1 cellular context compared by ENCODE assay signal in the genomic region with DNA sequence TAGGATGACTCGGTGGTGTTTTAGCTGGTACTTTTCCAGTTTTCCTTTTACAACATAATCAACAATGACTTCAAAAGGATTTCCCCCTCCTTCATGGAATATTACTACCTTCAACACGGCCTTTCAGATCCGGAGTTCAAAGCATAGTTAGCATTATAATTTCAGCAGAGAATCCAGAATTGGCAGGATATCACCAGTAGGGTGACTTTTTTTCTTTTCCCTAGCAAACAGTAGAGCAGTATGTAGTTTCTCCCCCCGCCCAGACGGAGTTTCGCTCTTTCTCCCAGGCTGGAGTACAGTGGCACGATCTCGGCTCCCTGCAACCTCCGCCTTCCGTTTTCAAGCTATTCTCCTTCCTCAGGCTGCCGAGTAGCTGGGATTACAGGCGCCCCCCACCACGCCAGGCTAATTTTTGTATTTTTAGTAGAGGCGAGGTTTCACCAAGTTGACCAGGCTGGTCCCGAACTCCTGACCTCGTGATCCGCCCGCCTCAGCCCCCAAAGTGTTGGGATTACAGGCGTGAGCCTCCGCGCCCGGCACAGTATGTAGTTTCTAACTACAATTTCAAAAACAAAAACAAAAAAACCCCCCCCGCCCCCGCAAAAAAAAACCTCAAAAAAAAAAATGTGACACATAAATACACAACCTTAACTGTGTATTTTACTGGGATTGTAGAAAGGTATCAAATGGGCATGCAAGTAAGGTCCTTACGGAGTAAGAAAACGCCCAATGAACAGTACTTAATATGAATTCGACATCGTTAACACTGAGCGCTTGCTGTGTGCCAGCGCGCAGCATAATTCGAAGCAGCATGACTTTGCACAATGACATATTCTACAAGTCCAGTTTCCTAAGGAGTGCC.
TF ChIP-seq lines count a peak whose summit lies in the region.

No MANE protein-coding gene starts in this region.

TF ChIP-seq in HepG2, 621 proteins besides CTCF, POLR2A, EP300 and RAD21 (continued from another document and continues in another):
- TF ChIP-seq, protein P1, sequence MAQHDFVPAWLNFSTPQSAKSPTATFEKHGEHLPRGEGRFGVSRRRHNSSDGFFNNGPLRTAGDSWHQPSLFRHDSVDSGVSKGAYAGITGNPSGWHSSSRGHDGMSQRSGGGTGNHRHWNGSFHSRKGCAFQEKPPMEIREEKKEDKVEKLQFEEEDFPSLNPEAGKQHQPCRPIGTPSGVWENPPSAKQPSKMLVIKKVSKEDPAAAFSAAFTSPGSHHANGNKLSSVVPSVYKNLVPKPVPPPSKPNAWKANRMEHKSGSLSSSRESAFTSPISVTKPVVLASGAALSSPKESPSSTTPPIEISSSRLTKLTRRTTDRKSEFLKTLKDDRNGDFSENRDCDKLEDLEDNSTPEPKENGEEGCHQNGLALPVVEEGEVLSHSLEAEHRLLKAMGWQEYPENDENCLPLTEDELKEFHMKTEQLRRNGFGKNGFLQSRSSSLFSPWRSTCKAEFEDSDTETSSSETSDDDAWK (CRISPR knock-in tag; IDR thresholded peaks at IDR 0.05), result no peak
- TF ChIP-seq MYNN (CRISPR knock-in tag; IDR thresholded peaks at IDR 0.05; ENCODE audit: low read depth) (no peak), MATR3 (CRISPR knock-in tag; IDR thresholded peaks at IDR 0.05) (no peak), MAF1 (CRISPR knock-in tag; IDR thresholded peaks at IDR 0.05; ENCODE audit: borderline replicate concordance) (0 out of 2 replicates have a peak, but pooled peaks have one; percentile 23), ZNF121 (CRISPR knock-in tag; IDR thresholded peaks at IDR 0.05) (no peak), TEAD2 (CRISPR knock-in tag; IDR thresholded peaks at IDR 0.05) (no peak), SIX4 (CRISPR knock-in tag; IDR thresholded peaks at IDR 0.05) (peak; percentile 14; the same call in 1 of the 2 replicates), MTA1 (CRISPR knock-in tag; IDR thresholded peaks at IDR 0.05; ENCODE audit: borderline replicate concordance) (no peak), NFYC (CRISPR knock-in tag; IDR thresholded peaks at IDR 0.05) (no peak), ATF7 (IDR thresholded peaks at IDR 0.05) (no peak), ATF7 (CRISPR knock-in tag; IDR thresholded peaks at IDR 0.05) (no peak), KLF12 (CRISPR knock-in tag; IDR thresholded peaks at IDR 0.05; ENCODE audit: borderline replicate concordance) (no peak), POLR2AphosphoS2 (IDR thresholded peaks at IDR 0.05; ENCODE audit: low read depth, low read length) (no peak), HOXA3 (CRISPR knock-in tag; IDR thresholded peaks at IDR 0.05) (peak; percentile 26), EHMT2 (IDR thresholded peaks at IDR 0.05; ENCODE audit: borderline replicate concordance, low read depth, low read length) (no peak), SRY (CRISPR knock-in tag; IDR thresholded peaks at IDR 0.05) (no peak; the same call in 1 of the 2 replicates), SAP130 (CRISPR knock-in tag; IDR thresholded peaks at IDR 0.05; ENCODE audit: low read depth) (peak; percentile 54; the same call in 1 of the 2 replicates), ZNF274 (CRISPR knock-in tag; IDR thresholded peaks at IDR 0.05) (no peak), HMGA1 (CRISPR knock-in tag; conservative IDR thresholded peaks at IDR 0.05) (no peak), ZNF577 (CRISPR knock-in tag; IDR thresholded peaks at IDR 0.05; ENCODE audit: borderline replicate concordance, low read depth) (no peak), FIP1L1 (IDR thresholded peaks at IDR 0.05; ENCODE audit: borderline replicate concordance, insufficient read depth, low read depth, low read length) (0 out of 2 replicates have a peak, but pooled peaks have one; percentile 40), ZNF232 (CRISPR knock-in tag; IDR thresholded peaks at IDR 0.05; ENCODE audit: borderline replicate concordance) (peak; percentile 48; the same call in 1 of the 2 replicates), FOXM1 (CRISPR knock-in tag; IDR thresholded peaks at IDR 0.05) (no peak), TP53 (CRISPR knock-in tag; conservative IDR thresholded peaks at IDR 0.05) (no peak), MEIS1 (CRISPR knock-in tag; IDR thresholded peaks at IDR 0.05; ENCODE audit: borderline replicate concordance) (no peak), ZBTB38 (CRISPR knock-in tag; IDR thresholded peaks at IDR 0.05) (no peak), SNAPC2 (CRISPR knock-in tag; IDR thresholded peaks at IDR 0.05) (no peak), ZNF569 (CRISPR knock-in tag; IDR thresholded peaks at IDR 0.05; ENCODE audit: borderline replicate concordance) (no peak), HOXD1 (CRISPR knock-in tag; IDR thresholded peaks at IDR 0.05) (peak; percentile 43; the same call in 1 of the 2 replicates), HCFC1 (IDR thresholded peaks at IDR 0.05; ENCODE audit: low read depth, low read length) (no peak), ETV5 (CRISPR knock-in tag; IDR thresholded peaks at IDR 0.05; ENCODE audit: borderline replicate concordance) (peak; percentile 86), FOXP1 (IDR thresholded peaks at IDR 0.05) (no peak; the same call in 1 of the 2 replicates), FOXP1 (CRISPR knock-in tag; IDR thresholded peaks at IDR 0.05) (peak; percentile 45; the same call in 1 of the 2 replicates), ZNF12 (CRISPR knock-in tag; IDR thresholded peaks at IDR 0.05) (no peak), ZFAT (CRISPR knock-in tag; conservative IDR thresholded peaks at IDR 0.05) (no peak)
- TF ChIP-seq, protein P2, sequence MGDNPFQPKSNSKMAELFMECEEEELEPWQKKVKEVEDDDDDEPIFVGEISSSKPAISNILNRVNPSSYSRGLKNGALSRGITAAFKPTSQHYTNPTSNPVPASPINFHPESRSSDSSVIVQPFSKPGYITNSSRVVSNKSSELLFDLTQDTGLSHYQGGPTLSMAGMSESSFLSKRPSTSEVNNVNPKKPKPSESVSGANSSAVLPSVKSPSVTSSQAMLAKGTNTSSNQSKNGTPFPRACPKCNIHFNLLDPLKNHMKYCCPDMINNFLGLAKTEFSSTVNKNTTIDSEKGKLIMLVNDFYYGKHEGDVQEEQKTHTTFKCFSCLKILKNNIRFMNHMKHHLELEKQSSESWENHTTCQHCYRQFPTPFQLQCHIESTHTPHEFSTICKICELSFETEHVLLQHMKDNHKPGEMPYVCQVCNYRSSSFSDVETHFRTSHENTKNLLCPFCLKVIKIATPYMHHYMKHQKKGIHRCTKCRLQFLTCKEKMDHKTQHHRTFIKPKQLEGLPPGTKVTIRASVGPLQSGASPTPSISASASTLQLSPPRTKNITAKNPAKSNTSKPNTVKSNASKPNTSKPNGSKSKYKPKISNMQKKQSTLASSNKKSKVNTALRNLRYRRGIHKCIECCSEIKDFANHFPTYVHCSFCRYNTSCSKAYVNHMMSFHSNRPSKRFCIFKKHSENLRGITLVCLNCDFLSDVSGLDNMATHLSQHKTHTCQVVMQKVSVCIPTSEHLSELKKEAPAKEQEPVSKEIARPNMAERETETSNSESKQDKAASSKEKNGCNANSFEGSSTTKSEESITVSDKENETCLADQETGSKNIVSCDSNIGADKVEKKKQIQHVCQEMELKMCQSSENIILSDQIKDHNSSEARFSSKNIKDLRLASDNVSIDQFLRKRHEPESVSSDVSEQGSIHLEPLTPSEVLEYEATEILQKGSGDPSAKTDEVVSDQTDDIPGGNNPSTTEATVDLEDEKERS (CRISPR knock-in tag; IDR thresholded peaks at IDR 0.05), result no peak
- TF ChIP-seq, protein P3, sequence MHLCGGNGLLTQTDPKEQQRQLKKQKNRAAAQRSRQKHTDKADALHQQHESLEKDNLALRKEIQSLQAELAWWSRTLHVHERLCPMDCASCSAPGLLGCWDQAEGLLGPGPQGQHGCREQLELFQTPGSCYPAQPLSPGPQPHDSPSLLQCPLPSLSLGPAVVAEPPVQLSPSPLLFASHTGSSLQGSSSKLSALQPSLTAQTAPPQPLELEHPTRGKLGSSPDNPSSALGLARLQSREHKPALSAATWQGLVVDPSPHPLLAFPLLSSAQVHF (CRISPR knock-in tag; IDR thresholded peaks at IDR 0.05), result no peak
- TF ChIP-seq, protein P4, sequence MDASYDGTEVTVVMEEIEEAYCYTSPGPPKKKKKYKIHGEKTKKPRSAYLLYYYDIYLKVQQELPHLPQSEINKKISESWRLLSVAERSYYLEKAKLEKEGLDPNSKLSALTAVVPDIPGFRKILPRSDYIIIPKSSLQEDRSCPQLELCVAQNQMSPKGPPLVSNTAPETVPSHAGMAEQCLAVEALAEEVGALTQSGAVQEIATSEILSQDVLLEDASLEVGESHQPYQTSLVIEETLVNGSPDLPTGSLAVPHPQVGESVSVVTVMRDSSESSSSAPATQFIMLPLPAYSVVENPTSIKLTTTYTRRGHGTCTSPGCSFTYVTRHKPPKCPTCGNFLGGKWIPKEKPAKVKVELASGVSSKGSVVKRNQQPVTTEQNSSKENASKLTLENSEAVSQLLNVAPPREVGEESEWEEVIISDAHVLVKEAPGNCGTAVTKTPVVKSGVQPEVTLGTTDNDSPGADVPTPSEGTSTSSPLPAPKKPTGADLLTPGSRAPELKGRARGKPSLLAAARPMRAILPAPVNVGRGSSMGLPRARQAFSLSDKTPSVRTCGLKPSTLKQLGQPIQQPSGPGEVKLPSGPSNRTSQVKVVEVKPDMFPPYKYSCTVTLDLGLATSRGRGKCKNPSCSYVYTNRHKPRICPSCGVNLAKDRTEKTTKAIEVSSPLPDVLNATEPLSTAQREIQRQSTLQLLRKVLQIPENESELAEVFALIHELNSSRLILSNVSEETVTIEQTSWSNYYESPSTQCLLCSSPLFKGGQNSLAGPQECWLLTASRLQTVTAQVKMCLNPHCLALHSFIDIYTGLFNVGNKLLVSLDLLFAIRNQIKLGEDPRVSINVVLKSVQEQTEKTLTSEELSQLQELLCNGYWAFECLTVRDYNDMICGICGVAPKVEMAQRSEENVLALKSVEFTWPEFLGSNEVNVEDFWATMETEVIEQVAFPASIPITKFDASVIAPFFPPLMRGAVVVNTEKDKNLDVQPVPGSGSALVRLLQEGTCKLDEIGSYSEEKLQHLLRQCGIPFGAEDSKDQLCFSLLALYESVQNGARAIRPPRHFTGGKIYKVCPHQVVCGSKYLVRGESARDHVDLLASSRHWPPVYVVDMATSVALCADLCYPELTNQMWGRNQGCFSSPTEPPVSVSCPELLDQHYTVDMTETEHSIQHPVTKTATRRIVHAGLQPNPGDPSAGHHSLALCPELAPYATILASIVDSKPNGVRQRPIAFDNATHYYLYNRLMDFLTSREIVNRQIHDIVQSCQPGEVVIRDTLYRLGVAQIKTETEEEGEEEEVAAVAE (CRISPR knock-in tag; IDR thresholded peaks at IDR 0.05; ENCODE audit: borderline replicate concordance), result no peak
- TF ChIP-seq, protein P5, sequence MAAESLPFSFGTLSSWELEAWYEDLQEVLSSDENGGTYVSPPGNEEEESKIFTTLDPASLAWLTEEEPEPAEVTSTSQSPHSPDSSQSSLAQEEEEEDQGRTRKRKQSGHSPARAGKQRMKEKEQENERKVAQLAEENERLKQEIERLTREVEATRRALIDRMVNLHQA (CRISPR knock-in tag; IDR thresholded peaks at IDR 0.05), result no peak
- TF ChIP-seq, protein P6, sequence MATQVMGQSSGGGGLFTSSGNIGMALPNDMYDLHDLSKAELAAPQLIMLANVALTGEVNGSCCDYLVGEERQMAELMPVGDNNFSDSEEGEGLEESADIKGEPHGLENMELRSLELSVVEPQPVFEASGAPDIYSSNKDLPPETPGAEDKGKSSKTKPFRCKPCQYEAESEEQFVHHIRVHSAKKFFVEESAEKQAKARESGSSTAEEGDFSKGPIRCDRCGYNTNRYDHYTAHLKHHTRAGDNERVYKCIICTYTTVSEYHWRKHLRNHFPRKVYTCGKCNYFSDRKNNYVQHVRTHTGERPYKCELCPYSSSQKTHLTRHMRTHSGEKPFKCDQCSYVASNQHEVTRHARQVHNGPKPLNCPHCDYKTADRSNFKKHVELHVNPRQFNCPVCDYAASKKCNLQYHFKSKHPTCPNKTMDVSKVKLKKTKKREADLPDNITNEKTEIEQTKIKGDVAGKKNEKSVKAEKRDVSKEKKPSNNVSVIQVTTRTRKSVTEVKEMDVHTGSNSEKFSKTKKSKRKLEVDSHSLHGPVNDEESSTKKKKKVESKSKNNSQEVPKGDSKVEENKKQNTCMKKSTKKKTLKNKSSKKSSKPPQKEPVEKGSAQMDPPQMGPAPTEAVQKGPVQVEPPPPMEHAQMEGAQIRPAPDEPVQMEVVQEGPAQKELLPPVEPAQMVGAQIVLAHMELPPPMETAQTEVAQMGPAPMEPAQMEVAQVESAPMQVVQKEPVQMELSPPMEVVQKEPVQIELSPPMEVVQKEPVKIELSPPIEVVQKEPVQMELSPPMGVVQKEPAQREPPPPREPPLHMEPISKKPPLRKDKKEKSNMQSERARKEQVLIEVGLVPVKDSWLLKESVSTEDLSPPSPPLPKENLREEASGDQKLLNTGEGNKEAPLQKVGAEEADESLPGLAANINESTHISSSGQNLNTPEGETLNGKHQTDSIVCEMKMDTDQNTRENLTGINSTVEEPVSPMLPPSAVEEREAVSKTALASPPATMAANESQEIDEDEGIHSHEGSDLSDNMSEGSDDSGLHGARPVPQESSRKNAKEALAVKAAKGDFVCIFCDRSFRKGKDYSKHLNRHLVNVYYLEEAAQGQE (IDR thresholded peaks at IDR 0.05; ENCODE audit: borderline replicate concordance in 1 of 2, low read depth in 1 of 2, low read length in 2 of 2), result peak in 1 of 2 experiments; percentile 58; a peak in 2 of 4 replicates
- TF ChIP-seq, protein P7, sequence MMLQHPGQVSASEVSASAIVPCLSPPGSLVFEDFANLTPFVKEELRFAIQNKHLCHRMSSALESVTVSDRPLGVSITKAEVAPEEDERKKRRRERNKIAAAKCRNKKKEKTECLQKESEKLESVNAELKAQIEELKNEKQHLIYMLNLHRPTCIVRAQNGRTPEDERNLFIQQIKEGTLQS (CRISPR knock-in tag; IDR thresholded peaks at IDR 0.05), result no peak
- TF ChIP-seq, protein P8, sequence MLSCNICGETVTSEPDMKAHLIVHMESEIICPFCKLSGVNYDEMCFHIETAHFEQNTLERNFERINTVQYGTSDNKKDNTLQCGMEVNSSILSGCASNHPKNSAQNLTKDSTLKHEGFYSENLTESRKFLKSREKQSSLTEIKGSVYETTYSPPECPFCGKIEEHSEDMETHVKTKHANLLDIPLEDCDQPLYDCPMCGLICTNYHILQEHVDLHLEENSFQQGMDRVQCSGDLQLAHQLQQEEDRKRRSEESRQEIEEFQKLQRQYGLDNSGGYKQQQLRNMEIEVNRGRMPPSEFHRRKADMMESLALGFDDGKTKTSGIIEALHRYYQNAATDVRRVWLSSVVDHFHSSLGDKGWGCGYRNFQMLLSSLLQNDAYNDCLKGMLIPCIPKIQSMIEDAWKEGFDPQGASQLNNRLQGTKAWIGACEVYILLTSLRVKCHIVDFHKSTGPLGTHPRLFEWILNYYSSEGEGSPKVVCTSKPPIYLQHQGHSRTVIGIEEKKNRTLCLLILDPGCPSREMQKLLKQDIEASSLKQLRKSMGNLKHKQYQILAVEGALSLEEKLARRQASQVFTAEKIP (CRISPR knock-in tag; IDR thresholded peaks at IDR 0.05; ENCODE audit: borderline replicate concordance), result no peak
- TF ChIP-seq, protein P9, sequence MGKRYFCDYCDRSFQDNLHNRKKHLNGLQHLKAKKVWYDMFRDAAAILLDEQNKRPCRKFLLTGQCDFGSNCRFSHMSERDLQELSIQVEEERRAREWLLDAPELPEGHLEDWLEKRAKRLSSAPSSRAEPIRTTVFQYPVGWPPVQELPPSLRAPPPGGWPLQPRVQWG (CRISPR knock-in tag; IDR thresholded peaks at IDR 0.05; ENCODE audit: borderline replicate concordance, low read depth), result no peak
